ENCODE assay signal across 8 cellular contexts in genomic region chr3:156681003-156681402, GRCh38. TPM values are rescaled to one million over a fixed set of nuclear protein-coding genes. Genes with fewer than 3 reads are reported as not detected.
A peak's percentile ranks its signal among the peaks of the same experiment; 100 is the strongest.
DNase-seq lines count a peak whose midpoint lies in the region; ATAC-seq and TF ChIP-seq lines count a peak whose summit lies in the region.

No MANE protein-coding gene starts in this region.

- H3K27me3 Mint-ChIP-seq in naive thymus-derived CD8-positive, alpha-beta T cell = no peaks in the 10 kb centered on the region

- H3K79me2 ChIP-seq in DND-41 (ENCODE audit: insufficient read depth, low read length) = peaks cover 91% of the 10 kb centered on the region

- 89 to 91% methylated on average over 4 of the region's 4 CpGs for WGBS in ectodermal cell, 2 experiments

- H3K27ac ChIP-seq in DND-41 (ENCODE audit: low read length) (no peak overlapping the region), ectodermal cell (ENCODE audit: insufficient read depth, low read depth, low read length, poor library complexity, severe bottlenecking) (peak overlapping the region; percentile 17)

- peaks cover 0 to 40% (median 14%) of the 10 kb centered on the region in 3 donors for H3K36me3 Mint-ChIP-seq in naive thymus-derived CD8-positive, alpha-beta T cell

- peaks cover 32 to 95% (median 76%) of the 10 kb centered on the region in 4 donors for H3K4me1 Mint-ChIP-seq in naive thymus-derived CD8-positive, alpha-beta T cell

- TF ChIP-seq CTCF in DND-41 (IDR thresholded peaks at IDR 0.05; ENCODE audit: borderline replicate concordance, extremely low read depth, low read length, poor library complexity, severe bottlenecking) (no peak), GM20000 (IDR thresholded peaks at IDR 0.05; ENCODE audit: extremely low read depth, missing control alignments) (no peak)

- H3K27me3 ChIP-seq in DND-41 (ENCODE audit: insufficient read depth, low read length, poor library complexity) (no peaks in the 10 kb centered on the region), NT2/D1 (ENCODE audit: insufficient read depth, insufficient read length) (no peaks in the 10 kb centered on the region), ectodermal cell (ENCODE audit: control insufficient read depth, insufficient read depth, low read length, poor library complexity, severe bottlenecking) (peaks cover 5% of the 10 kb centered on the region)

- H3K9ac ChIP-seq in DND-41 (ENCODE audit: low read depth, low read length) (no peak overlapping the region), NT2/D1 (ENCODE audit: insufficient read length, low read depth) (no peak overlapping the region)

- H3K4me3 ChIP-seq in DND-41 (ENCODE audit: low read depth in 1 of 2, low read length in 2 of 2) = no peak overlapping the region; a peak in 1 of 4 replicates
- no peak overlapping the region for H3K4me3 ChIP-seq in NT2/D1 (ENCODE audit: insufficient read length, low read depth)
- no peak overlapping the region for H3K4me3 ChIP-seq in ectodermal cell (ENCODE audit: insufficient read depth, low read depth, low read length)

- DNase-seq in DND-41 (no peak), GM20000 (ENCODE audit: low spot score) (peak; percentile 36), NT2/D1 (ENCODE audit: low read depth, low spot score) (peak; percentile 43), superior temporal gyrus (ENCODE audit: extremely low spot score) (no peak)
- DNase-seq in naive thymus-derived CD8-positive, alpha-beta T cell = no peak
- no peak for DNase-seq in activated CD4-positive, alpha-beta T cell treated with anti-CD3 and anti-CD28 coated beads, Interleukin-2, amount 50 U/mL, for 4 hours

- POLR2A ChIA-PET in naive thymus-derived CD8-positive, alpha-beta T cell (lab: Charles Lee) = interaction anchor here (1.5 kb wide), 1 partner anchor 136 kb away, joined by 3 read pairs; no protein-coding TSS in a partner anchor

- H3K4me3 Mint-ChIP-seq in naive thymus-derived CD8-positive, alpha-beta T cell = peak overlapping the region in 9 of 10 donors; percentile 33 to 63 (median 50)

- H3K27ac Mint-ChIP-seq in naive thymus-derived CD8-positive, alpha-beta T cell = peak overlapping the region in 1 of 10 donors; percentile 6

- no peaks in the 10 kb centered on the region for H3K9me3 ChIP-seq in DND-41 (ENCODE audit: insufficient read depth, low read length, severe bottlenecking)
- H3K9me3 ChIP-seq in NT2/D1 (ENCODE audit: insufficient read depth, low read length) = no peaks in the 10 kb centered on the region
- H3K9me3 ChIP-seq in ectodermal cell (ENCODE audit: control insufficient read depth, low read length) = no peaks in the 10 kb centered on the region

- ATAC-seq in DND-41 (ENCODE audit: insufficient read depth, low read depth) (no peak), HG03469 (IDR thresholded peaks at IDR 0.05; ENCODE audit: unreplicated experiment) (peak; percentile 66)
- no peak for ATAC-seq in naive thymus-derived CD8-positive, alpha-beta T cell

- H3K9me3 Mint-ChIP-seq in naive thymus-derived CD8-positive, alpha-beta T cell = no peaks in the 10 kb centered on the region

- peak overlapping the region; percentile 44; the same call in 1 of the 2 replicates for H3K4me2 ChIP-seq in DND-41 (ENCODE audit: insufficient read depth, low read length)

- H2AFZ ChIP-seq in DND-41 (ENCODE audit: low read depth, low read length) = no peak overlapping the region

- H3K4me1 ChIP-seq in DND-41 (ENCODE audit: insufficient read depth, low read length) (peaks cover 34% of the 10 kb centered on the region), NT2/D1 (ENCODE audit: insufficient read depth, insufficient read length) (no peaks in the 10 kb centered on the region), ectodermal cell (ENCODE audit: control insufficient read depth, insufficient read depth, low read length) (peaks cover 7% of the 10 kb centered on the region)

- peaks cover 39% of the 10 kb centered on the region for H3K36me3 ChIP-seq in DND-41 (ENCODE audit: insufficient read depth, low read length)
- peaks cover 57% of the 10 kb centered on the region for H3K36me3 ChIP-seq in NT2/D1 (ENCODE audit: insufficient read depth, insufficient read length, low read length)
- H3K36me3 ChIP-seq in ectodermal cell (ENCODE audit: control insufficient read depth, insufficient read depth, low read length) = no peaks in the 10 kb centered on the region

- peaks cover 39% of the 10 kb centered on the region for H4K20me1 ChIP-seq in DND-41 (ENCODE audit: insufficient read depth, low read length)

RNA-seq across cellular contexts. Expression of gene TIPARP, which starts 6.6 kb away (rescaled TPM):
- polyA plus RNA-seq in ectodermal cell (2013, experiment 1 of 4) = 7.1 TPM
- 6.3 TPM for polyA plus RNA-seq in ectodermal cell (2013, experiment 2 of 4)
- 5.4 TPM for polyA plus RNA-seq in ectodermal cell (2013, experiment 3 of 4)
- 6.8 TPM for polyA plus RNA-seq in ectodermal cell (2013, experiment 4 of 4)
- total RNA-seq in naive thymus-derived CD8-positive, alpha-beta T cell = 10 to 100 TPM; 57.3 to 62.0 TPM
- 10 to 100 TPM in 1 of 3 donors, 1 to 10 TPM in 2; 4.2 to 20.9 (median 7.0) TPM for polyA plus RNA-seq in naive thymus-derived CD8-positive, alpha-beta T cell

Comparison
In these comparisons a context has a peak if more than half of its experiments do, and no peak if none do; other contexts are left out.
1. DNase-seq: peak in GM20000 (single experiment) and NT2/D1 (single experiment); none in DND-41 (single experiment), naive thymus-derived CD8-positive, alpha-beta T cell (0 of 10), activated CD4-positive, alpha-beta T cell treated with anti-CD3 and anti-CD28 coated beads, Interleukin-2, amount 50 U/mL, for 4 hours (0 of 2) and superior temporal gyrus (single experiment).